In genomic region chr1:182564605-182565004, GRCh38 we compare ENCODE assay signal across 3 cellular contexts.
TF ChIP-seq lines count a peak whose summit lies in the region.

No MANE protein-coding gene starts in this region.

TF ChIP-seq in A549, 52 proteins besides CTCF, POLR2A, EP300 and RAD21:
- TF ChIP-seq FOSB (CRISPR knock-in tag; IDR thresholded peaks at IDR 0.05): no peak
- TF ChIP-seq USF2 (IDR thresholded peaks at IDR 0.05): no peak
- no peak for TF ChIP-seq GATA3 (IDR thresholded peaks at IDR 0.05; ENCODE audit: borderline replicate concordance)
- peak; percentile 32; the same call in 1 of the 2 replicates for TF ChIP-seq NFE2L2 (conservative IDR thresholded peaks at IDR 0.05; ENCODE audit: low read length)
- TF ChIP-seq RNF2 (IDR thresholded peaks at IDR 0.05; ENCODE audit: borderline replicate concordance, low read depth): no peak
- TF ChIP-seq CBX2 (IDR thresholded peaks at IDR 0.05; ENCODE audit: borderline replicate concordance, low read depth): no peak
TF ChIP-seq in A549: peak in this region for 1.

TF ChIP-seq in HEK293, 187 proteins besides CTCF, POLR2A, EP300 and RAD21:
- TF ChIP-seq ZNF416 (tag by site-specific recombination; IDR thresholded peaks at IDR 0.05) (no peak), ZSCAN18 (tag by site-specific recombination; IDR thresholded peaks at IDR 0.05) (no peak), ZNF548 (tag by site-specific recombination; IDR thresholded peaks at IDR 0.05) (no peak), ZNF184 (tag by site-specific recombination; IDR thresholded peaks at IDR 0.05) (no peak), ZNF624 (tag by site-specific recombination; IDR thresholded peaks at IDR 0.05) (no peak), ZNF658 (tag by site-specific recombination; IDR thresholded peaks at IDR 0.05) (no peak), TCF7L2 (IDR thresholded peaks at IDR 0.05; ENCODE audit: borderline replicate concordance, low read depth, low read length) (no peak), ATF2 (tag by site-specific recombination; IDR thresholded peaks at IDR 0.05; ENCODE audit: low read depth) (peak; percentile 56; the same call in 1 of the 2 replicates)

TF ChIP-seq in GM12878, 131 proteins besides CTCF, POLR2A, EP300 and RAD21:
- no peak for TF ChIP-seq NKRF (conservative IDR thresholded peaks at IDR 0.05)
- TF ChIP-seq ATF7 (IDR thresholded peaks at IDR 0.05; ENCODE audit: low read depth): peak; percentile 23; the same call in 1 of the 2 replicates
